1 cellular context compared by ENCODE assay signal in genomic region chr2:98461650-98462049, GRCh38.
TF ChIP-seq lines count a peak whose summit lies in the region.

No MANE protein-coding gene starts in this region.

TF ChIP-seq in endothelial cell of umbilical vein, 7 proteins besides CTCF, POLR2A, EP300 and RAD21:
- TF ChIP-seq EZH2 (IDR thresholded peaks at IDR 0.05; ENCODE audit: borderline replicate concordance, low read depth, low read length, severe bottlenecking) (no peak), GATA2 (IDR thresholded peaks at IDR 0.05; ENCODE audit: insufficient read depth, insufficient read length, low read depth, low read length) (no peak), MAX (IDR thresholded peaks at IDR 0.05; ENCODE audit: insufficient read depth, insufficient read length) (no peak), JUN (IDR thresholded peaks at IDR 0.05; ENCODE audit: borderline replicate concordance, insufficient read depth, insufficient read length, low read depth) (no peak), FOS (IDR thresholded peaks at IDR 0.05; ENCODE audit: borderline replicate concordance, insufficient read depth, low read length) (no peak), POLR2AphosphoS5 (IDR thresholded peaks at IDR 0.05; ENCODE audit: insufficient read depth, low read depth, low read length) (no peak), MYC (IDR thresholded peaks at IDR 0.05; ENCODE audit: low read depth, low read length) (no peak)
